Comparison of ENCODE assay signal across 25 cellular contexts in the genomic region with DNA sequence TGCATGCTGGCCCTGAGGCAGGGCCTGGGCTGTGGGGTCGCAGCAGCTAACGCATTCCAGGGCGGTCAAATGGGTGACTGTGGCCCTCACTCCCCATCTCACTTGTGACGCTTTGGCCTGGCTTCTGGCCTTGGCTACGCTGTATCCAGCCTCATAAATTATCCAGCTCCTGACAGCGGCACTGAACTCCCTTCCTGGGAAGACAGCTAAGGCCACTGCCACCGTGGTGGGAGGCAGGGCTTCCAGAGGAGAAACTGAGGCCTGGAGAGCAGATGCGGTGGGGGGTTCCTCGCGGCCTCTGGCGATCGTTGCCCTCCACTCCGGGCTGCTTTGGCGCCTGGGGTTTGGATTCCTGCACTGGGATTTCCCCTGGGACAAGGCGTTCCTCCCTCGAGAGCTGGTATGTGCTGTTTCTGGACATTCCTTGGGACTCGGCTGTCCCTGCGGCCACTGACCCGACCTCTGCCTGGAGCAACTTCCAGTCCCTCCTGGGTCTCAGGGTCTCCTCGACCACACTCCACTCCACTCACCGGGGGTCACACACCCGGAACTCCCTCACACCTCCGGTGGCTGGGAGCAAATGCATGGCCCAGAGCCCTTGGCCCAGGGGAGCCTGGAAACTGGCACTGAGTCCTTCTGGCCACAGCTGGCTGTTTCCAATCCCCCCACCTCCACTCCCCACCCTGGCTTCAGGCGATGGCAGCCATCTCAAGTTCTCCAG. TPM values are rescaled to one million over a fixed set of nuclear protein-coding genes. Genes with fewer than 3 reads are reported as not detected.
DNase-seq lines count a peak whose midpoint lies in the region; ATAC-seq, FAIRE-seq and TF ChIP-seq lines count a peak whose summit lies in the region.
"Had no signal": no experiment of that assay in that cellular context is flagged by ENCODE, and none has a peak within 500 bp of the region (broad histone marks: within the 10 kb centered on the region; RNA-seq: fewer than 3 reads in every experiment).

No MANE protein-coding gene starts in this region.

- TF ChIP-seq POLR2A in IMR-90 (IDR thresholded peaks at IDR 0.05; ENCODE audit: low read depth, low read length) = no peak

- H3K36me3 ChIP-seq in IMR-90 (ENCODE audit: control insufficient read depth, insufficient read depth, low read length) (peaks cover 2% of the 10 kb centered on the region; the same call in 1 of the 2 replicates), kidney (ENCODE audit: control insufficient read depth in 1 of 2, insufficient read depth in 2 of 2, low read length in 2 of 2) (no peaks in the 10 kb centered on the region)
- H3K36me3 ChIP-seq: breast epithelium, gastrocnemius medialis, HAP-1, suprapubic skin had no signal

- no peak overlapping the region for H3K9ac ChIP-seq in IMR-90 (ENCODE audit: low read depth, low read length)
- peak overlapping the region in 1 of 2 donors; percentile 40 for H3K9ac ChIP-seq in kidney (ENCODE audit: low read length in 2 of 2)

- H2AK5ac ChIP-seq in IMR-90 (ENCODE audit: low read depth, low read length) = no peak overlapping the region

- H3K79me1 ChIP-seq in IMR-90 (ENCODE audit: low read depth in 1 of 2, low read length in 2 of 2) = peaks cover 7 to 17% of the 10 kb centered on the region in 2 experiments

- no peak overlapping the region for H3K4ac ChIP-seq in IMR-90 (ENCODE audit: low read depth, low read length)

- POLR2A ChIA-PET in IMR-90 (lab: Charles Lee; ENCODE audit: unreplicated experiment) = no interaction called here

- H3K27ac ChIP-seq in IMR-90 (ENCODE audit: insufficient read depth, low read length) = no peak overlapping the region
- H3K27ac ChIP-seq in kidney (ENCODE audit: low read depth in 2 of 2, low read length in 2 of 2) = peak overlapping the region; percentile 63 to 78
- H3K27ac ChIP-seq: breast epithelium, epithelial cell of prostate, suprapubic skin had no signal

- no peaks in the 10 kb centered on the region for H4K20me1 ChIP-seq in IMR-90 (ENCODE audit: insufficient read depth, low read length)

- H3K9me3 ChIP-seq in IMR-90 (ENCODE audit: control insufficient read depth, insufficient read depth, low read length) (no peaks in the 10 kb centered on the region), kidney (ENCODE audit: control insufficient read depth in 1 of 2, low read length in 2 of 2) (no peaks in the 10 kb centered on the region)
- H3K9me3 ChIP-seq: breast epithelium, gastrocnemius medialis, HAP-1, suprapubic skin had no signal

- intact Hi-C loops in IMR-90 (cut with micrococcal nuclease) = no loop called here
- intact Hi-C loops in kidney (cut with DNase I) = no loop called here
- intact Hi-C loops in sciatic nerve (cut with DNase I) = no loop called here
- intact Hi-C loops in Right ventricle myocardium inferior (cut with DNase I) = no loop called here

- DNase-seq in A172 (ENCODE audit: low spot score) (peak; percentile 55), IMR-90 (no peak), kidney (peak; percentile 89), sciatic nerve (ENCODE audit: low spot score) (no peak), Ammon's horn (ENCODE audit: low spot score) (no peak), Right ventricle myocardium inferior (ENCODE audit: missing footprints) (no peak)
- no peak for DNase-seq in stimulated activated CD4-positive, alpha-beta T cell treated with anti-CD3 and anti-CD28 coated beads, Interleukin-4, amount 100 ng/mL, for 4 hours
- DNase-seq: activated CD4-positive, alpha-beta T cell treated with anti-CD3 and anti-CD28 coated beads, Interleukin-2, amount 50 U/mL, for 4 hours; activated T-cell treated with anti-CD3 and anti-CD28 coated beads, Interleukin-2, amount 50 U/mL, for 24 hours; CD8-positive, alpha-beta memory T cell; DND-41; gastrocnemius medialis; KG1; left ventricle myocardium superior; NCI-H2029; occipital lobe; stimulated activated CD4-positive, alpha-beta T cell treated with anti-CD3 and anti-CD28 coated beads, Interleukin-4, amount 100 ng/mL, for 24 hours; T-helper 1 cell had no signal

- no peak overlapping the region for H4K91ac ChIP-seq in IMR-90 (ENCODE audit: insufficient read depth, low read depth, low read length)

- FAIRE-seq in kidney (lab: Jason Lieb, UNC) = no peak

- no peak overlapping the region for H4K8ac ChIP-seq in IMR-90 (ENCODE audit: low read depth in 2 of 2, low read length in 2 of 2)

- no peak overlapping the region for H4K5ac ChIP-seq in IMR-90 (ENCODE audit: low read depth, low read length)

- peak overlapping the region; percentile 42 for H2AK9ac ChIP-seq in IMR-90 (replicated peaks; ENCODE audit: low read depth, low read length, poor library complexity)

- CTCF ChIA-PET in IMR-90 (lab: Yijun Ruan, JAX) = no interaction called here

- H2AFZ ChIP-seq in IMR-90 (replicated peaks; ENCODE audit: low read length, poor library complexity) = peak overlapping the region; percentile 67

- H3K4me2 ChIP-seq in IMR-90 (ENCODE audit: low read depth, low read length) = no peak overlapping the region

- no peak overlapping the region for H2BK15ac ChIP-seq in IMR-90 (ENCODE audit: low read depth, low read length)

- no peak overlapping the region for H2BK5ac ChIP-seq in IMR-90 (ENCODE audit: low read depth, low read length, poor library complexity, severe bottlenecking)

- no peak overlapping the region for H3K18ac ChIP-seq in IMR-90 (ENCODE audit: low read depth, low read length)

- H3K4me3 ChIP-seq in IMR-90 (ENCODE audit: insufficient read depth, low read depth, low read length) (no peak overlapping the region), kidney (ENCODE audit: low read length in 2 of 2) (peak overlapping the region in 1 of 2 donors; percentile 17)
- H3K4me3 ChIP-seq: breast epithelium, gastrocnemius medialis, HAP-1, suprapubic skin had no signal

- no peak overlapping the region for H2BK20ac ChIP-seq in IMR-90 (ENCODE audit: low read depth, low read length)

- BruUV-seq in IMR-90 (replicated peaks; lab: Mats Ljungman, UMichigan) = no TSS peak

- H3K9me1 ChIP-seq in IMR-90 (ENCODE audit: insufficient read depth, low read length) = 0 out of 2 replicates have a peak, but pooled peaks cover 6% of the 10 kb centered on the region

- no peak overlapping the region for H2BK120ac ChIP-seq in IMR-90 (ENCODE audit: low read depth, low read length)

- H3K4me1 ChIP-seq in IMR-90 (ENCODE audit: control insufficient read depth, insufficient read depth, low read length) (peaks cover 11% of the 10 kb centered on the region), kidney (ENCODE audit: control insufficient read depth in 1 of 2, insufficient read depth in 1 of 2, low read depth in 1 of 2, low read length in 2 of 2) (peaks cover 12 to 24% of the 10 kb centered on the region in 2 donors)

- TF ChIP-seq RAD21 in IMR-90 (IDR thresholded peaks at IDR 0.05; ENCODE audit: low read length) = no peak

- H3K27me3 ChIP-seq in IMR-90 (ENCODE audit: control insufficient read depth, insufficient read depth, low read length) = no peaks in the 10 kb centered on the region
- H3K27me3 ChIP-seq: breast epithelium had no signal

- WGBS in IMR-90 (ENCODE audit: extremely low coverage in 2 of 2, insufficient read length in 1 of 2), 2 experiments = 74% methylated on average over 6 of the region's 24 CpGs; no CpG with 5 or more reads in 1 of the 2 experiments

- no peak overlapping the region for H3K56ac ChIP-seq in IMR-90 (ENCODE audit: extremely low read depth, insufficient read depth, low read length)

- H3K23ac ChIP-seq in IMR-90 (ENCODE audit: low read depth, low read length) = no peak overlapping the region

- no peak overlapping the region for H3K14ac ChIP-seq in IMR-90 (replicated peaks; ENCODE audit: low read depth, low read length)

- no peak for ATAC-seq in IMR-90 (ENCODE audit: low read depth)
- ATAC-seq in sciatic nerve = peak; percentile 10
- ATAC-seq in HG03442 (IDR thresholded peaks at IDR 0.05; ENCODE audit: unreplicated experiment) = no peak
- ATAC-seq in Right ventricle myocardium inferior = no peak
- ATAC-seq: activated naive CD4-positive, alpha-beta T cell treated with anti-CD3 and anti-CD28 coated beads, Interleukin-2, amount 50 U/mL, for 72 hours; gastrocnemius medialis; left ventricle myocardium superior had no signal

- dilution Hi-C loops in IMR-90 (cut with HindIII; ENCODE audit: low sequenced_read_pairs, unreplicated experiment) = no loop called here

- TF ChIP-seq CTCF in IMR-90 (conservative IDR thresholded peaks at IDR 0.05; ENCODE audit: low read depth, low read length) (no peak), kidney (IDR thresholded peaks at IDR 0.05; ENCODE audit: borderline replicate concordance, extremely low read depth, insufficient read depth) (no peak)

- in situ Hi-C loops in IMR-90 (cut with MboI; ENCODE audit: low sequenced_read_pairs) = loop anchor here (25.0 kb wide), 1 partner anchor 291 kb away; no protein-coding TSS in a partner anchor

RNA-seq across cellular contexts. Expression of a gene that starts 3.4 kb away (rescaled TPM):
- total RNA-seq in A172 (2014; rRNA removed; shearing (Covaris generic)) = 3.4 and 7.4 TPM in 2 replicates
- 0.28 and 0.36 TPM in 2 replicates for total RNA-seq in IMR-90 (2012; rRNA removed)
- 2.3 and 3.6 TPM in 2 replicates for polyA plus RNA-seq in IMR-90 (2012; rRNA removed)
- polyA plus RNA-seq in IMR-90 (2012; cell fraction: cytosol; rRNA removed) = 2.4 and 4.4 TPM in 2 replicates
- 1.2 and 4.5 TPM in 2 replicates for polyA plus RNA-seq in IMR-90 (2012; cell fraction: nucleus; rRNA removed; ENCODE audit: low replicate concordance)
- total RNA-seq in kidney = 6.7 TPM
- polyA plus RNA-seq in kidney (ENCODE audit: insufficient read depth, low read depth, low replicate concordance) = 8.8 TPM
- 11.2 TPM for total RNA-seq in sciatic nerve
- 4.1 TPM for total RNA-seq in Right ventricle myocardium inferior

RNA-seq across cellular contexts. Expression of a gene that starts 18.0 kb away (rescaled TPM):
- total RNA-seq in A172 (2014; rRNA removed; shearing (Covaris generic)) = 0.07 TPM in 1 of 2 replicates, not detected in the other
- total RNA-seq in IMR-90 (2012; rRNA removed) (under 0.01 TPM in 2 replicates), kidney (2.1 TPM), sciatic nerve (2.4 TPM), Right ventricle myocardium inferior (2.7 TPM)
- polyA plus RNA-seq in IMR-90 (2012; rRNA removed) (0.36 and 0.42 TPM in 2 replicates), kidney (ENCODE audit: insufficient read depth, low read depth, low replicate concordance) (2.1 TPM)
- 0.15 and 0.29 TPM in 2 replicates for polyA plus RNA-seq in IMR-90 (2012; cell fraction: cytosol; rRNA removed)
- polyA plus RNA-seq in IMR-90 (2012; cell fraction: nucleus; rRNA removed; ENCODE audit: low replicate concordance) = 2.3 and 2.5 TPM in 2 replicates
- total RNA-seq: occipital lobe, skeletal muscle tissue had no signal

RNA-seq across cellular contexts. Expression of a gene that starts 23.3 kb away (rescaled TPM):
- total RNA-seq in A172 (2014; rRNA removed; shearing (Covaris generic)) = 23.0 and 34.6 TPM in 2 replicates
- total RNA-seq in IMR-90 (2012; rRNA removed) (10.8 and 12.8 TPM in 2 replicates), kidney (23.9 TPM), sciatic nerve (19.6 TPM), Right ventricle myocardium inferior (12.6 TPM)
- polyA plus RNA-seq in IMR-90 (2012; rRNA removed) (19.5 and 25.1 TPM in 2 replicates), kidney (ENCODE audit: insufficient read depth, low read depth, low replicate concordance) (11.6 TPM)
- 16.4 and 29.5 TPM in 2 replicates for polyA plus RNA-seq in IMR-90 (2012; cell fraction: cytosol; rRNA removed)
- 48.6 and 103 TPM in 2 replicates for polyA plus RNA-seq in IMR-90 (2012; cell fraction: nucleus; rRNA removed; ENCODE audit: low replicate concordance)

RNA-seq across cellular contexts. Expression of a gene that starts 30.5 kb away (rescaled TPM):
- total RNA-seq in A172 (2014; rRNA removed; shearing (Covaris generic)) = 224 and 260 TPM in 2 replicates
- total RNA-seq in IMR-90 (2012; rRNA removed) = 57.5 and 59.4 TPM in 2 replicates
- polyA plus RNA-seq in IMR-90 (2012; rRNA removed) = 63.8 and 76.9 TPM in 2 replicates
- 51.1 and 68.0 TPM in 2 replicates for polyA plus RNA-seq in IMR-90 (2012; cell fraction: cytosol; rRNA removed)
- 196 and 342 TPM in 2 replicates for polyA plus RNA-seq in IMR-90 (2012; cell fraction: nucleus; rRNA removed; ENCODE audit: low replicate concordance)
- 69.7 TPM for total RNA-seq in kidney
- polyA plus RNA-seq in kidney (ENCODE audit: insufficient read depth, low read depth, low replicate concordance) = 82.6 TPM
- total RNA-seq in sciatic nerve = 72.9 TPM
- total RNA-seq in Right ventricle myocardium inferior = 37.0 TPM

RNA-seq across cellular contexts. Expression of a gene that starts 45.9 kb away (rescaled TPM):
- 152 and 169 TPM in 2 replicates for total RNA-seq in A172 (2014; rRNA removed; shearing (Covaris generic))
- 20.4 and 25.0 TPM in 2 replicates for total RNA-seq in IMR-90 (2012; rRNA removed)
- polyA plus RNA-seq in IMR-90 (2012; rRNA removed) = 77.2 and 85.1 TPM in 2 replicates
- polyA plus RNA-seq in IMR-90 (2012; cell fraction: cytosol; rRNA removed) = 78.7 and 92.2 TPM in 2 replicates
- polyA plus RNA-seq in IMR-90 (2012; cell fraction: nucleus; rRNA removed; ENCODE audit: low replicate concordance) = 159 and 406 TPM in 2 replicates
- total RNA-seq in kidney = 124 TPM
- 113 TPM for polyA plus RNA-seq in kidney (ENCODE audit: insufficient read depth, low read depth, low replicate concordance)
- 52.5 TPM for total RNA-seq in sciatic nerve
- total RNA-seq in Right ventricle myocardium inferior = 23.7 TPM

Comparison
In these comparisons a context has a peak if more than half of its experiments do, and no peak if none do; other contexts are left out.
1. DNase-seq: peak in A172 (single experiment) and kidney (single experiment); none in IMR-90 (single experiment), sciatic nerve (single experiment), Ammon's horn (single experiment), stimulated activated CD4-positive, alpha-beta T cell treated with anti-CD3 and anti-CD28 coated beads, Interleukin-4, amount 100 ng/mL, for 4 hours (0 of 2) and Right ventricle myocardium inferior (single experiment).